8 cellular contexts compared by ENCODE assay signal in genomic region chr2:171894612-171894947, GRCh38. TPM values are rescaled to one million over a fixed set of nuclear protein-coding genes. Genes with fewer than 3 reads are reported as not detected.
DNase-seq lines count a peak whose midpoint lies in the region; ATAC-seq and TF ChIP-seq lines count a peak whose summit lies in the region.

No MANE protein-coding gene starts in this region.

- H3K9me2 ChIP-seq in SK-N-SH = no peaks in the 10 kb centered on the region

- H4K20me1 ChIP-seq in SK-N-SH (ENCODE audit: insufficient read depth) = no peaks in the 10 kb centered on the region

- H3K9me3 Mint-ChIP-seq in activated naive CD8-positive, alpha-beta T cell (ENCODE audit: low read depth) = no peaks in the 10 kb centered on the region

- H2AFZ ChIP-seq in SK-N-SH (ENCODE audit: low read depth) = peak overlapping the region; percentile 99

- no peaks in the 10 kb centered on the region for H3K27me3 Mint-ChIP-seq in activated naive CD8-positive, alpha-beta T cell

- H3F3A ChIP-seq in SK-N-SH (replicated peaks; ENCODE audit: insufficient read depth) = peaks cover 6% of the 10 kb centered on the region

- TF ChIP-seq EP300 in SK-N-SH (IDR thresholded peaks at IDR 0.05; ENCODE audit: borderline replicate concordance in 1 of 2, low read depth in 1 of 2, low read length in 1 of 2) = no peak

- 63% methylated on average over 10 of the region's 10 CpGs for WGBS in SK-N-SH (ENCODE audit: low lambda C conversion rate)

- H3K9me3 ChIP-seq in SK-N-SH (no peaks in the 10 kb centered on the region), iPS-20b (ENCODE audit: insufficient read depth, low read depth, low read length) (peaks cover 6% of the 10 kb centered on the region; the same call in 1 of the 2 replicates), stomach smooth muscle (ENCODE audit: control insufficient read depth in 2 of 2, low read length in 2 of 2) (no peaks in the 10 kb centered on the region)

- peaks cover 5% of the 10 kb centered on the region for H3K36me3 Mint-ChIP-seq in activated naive CD8-positive, alpha-beta T cell

- H3K27ac ChIP-seq in SK-N-SH (ENCODE audit: low read depth in 2 of 2, low read length in 1 of 2) (peak overlapping the region; percentile 48 to 65), iPS-20b (ENCODE audit: low read length) (no peak overlapping the region), stomach smooth muscle (ENCODE audit: low read length) (peak overlapping the region; percentile 74)

- H3K4me1 Mint-ChIP-seq in activated naive CD8-positive, alpha-beta T cell (ENCODE audit: low read depth) = peaks cover 43% of the 10 kb centered on the region

- ATAC-seq in SK-N-SH treated with all-trans-retinoic acid at 6 μM for 48 hours = no peak
- ATAC-seq in GM19467 (IDR thresholded peaks at IDR 0.05; ENCODE audit: unreplicated experiment) = no peak
- no peak for ATAC-seq in HG03175 (IDR thresholded peaks at IDR 0.05; ENCODE audit: unreplicated experiment)

- no peak for TF ChIP-seq RAD21 in SK-N-SH (IDR thresholded peaks at IDR 0.05; ENCODE audit: low read length)

- peak overlapping the region; percentile 78 for H3K4me2 ChIP-seq in SK-N-SH

- H3K4me3 ChIP-seq in SK-N-SH (ENCODE audit: low read depth in 2 of 2, low read length in 1 of 2) (peak overlapping the region; percentile 86 to 94), iPS-20b (ENCODE audit: low read length) (peak overlapping the region; percentile 91), stomach smooth muscle (ENCODE audit: low read length in 2 of 2) (peak overlapping the region; percentile 85 to 99)

- H3K36me3 ChIP-seq in SK-N-SH (replicated peaks in 1 of 2; ENCODE audit: control insufficient read depth in 1 of 2, insufficient read depth in 2 of 2, low read length in 1 of 2) (peaks cover 0 to 3% of the 10 kb centered on the region in 2 experiments), iPS-20b (ENCODE audit: insufficient read depth, low read depth, low read length) (no peaks in the 10 kb centered on the region), stomach smooth muscle (ENCODE audit: control insufficient read depth in 2 of 2, insufficient read depth in 2 of 2, low read length in 2 of 2) (peaks cover 0 to 5% of the 10 kb centered on the region in 2 donors)

- peak; percentile 7 for DNase-seq in SK-N-SH
- DNase-seq in midbrain (lab: John Stamatoyannopoulos, UW) = no peak

- H3K79me2 ChIP-seq in SK-N-SH (ENCODE audit: insufficient read depth) = peaks cover 5% of the 10 kb centered on the region; the same call in 1 of the 2 replicates

- H3K9ac ChIP-seq in SK-N-SH = peak overlapping the region; percentile 74
- H3K9ac ChIP-seq in iPS-20b (ENCODE audit: low read depth, low read length) = peak overlapping the region; percentile 80; the same call in 1 of the 2 replicates
- H3K9ac ChIP-seq in stomach smooth muscle (ENCODE audit: low read length in 2 of 2) = peak overlapping the region; percentile 82 to 91

- peaks cover 0 to 3% of the 10 kb centered on the region in 2 experiments; a peak in 3 of 4 replicates for H3K4me1 ChIP-seq in SK-N-SH (ENCODE audit: control insufficient read depth in 1 of 2, insufficient read depth in 2 of 2, low read depth in 1 of 2, low read length in 1 of 2)
- H3K4me1 ChIP-seq in iPS-20b (ENCODE audit: insufficient read depth, low read length) = peaks cover 7% of the 10 kb centered on the region; the same call in 1 of the 2 replicates
- peaks cover 3% of the 10 kb centered on the region for H3K4me1 ChIP-seq in stomach smooth muscle (ENCODE audit: control insufficient read depth, insufficient read depth, low read length)

- peak overlapping the region; percentile 88 for H3K4me3 Mint-ChIP-seq in activated naive CD8-positive, alpha-beta T cell

- H3K27me3 ChIP-seq in SK-N-SH (ENCODE audit: insufficient read depth) = no peaks in the 10 kb centered on the region
- no peaks in the 10 kb centered on the region for H3K27me3 ChIP-seq in iPS-20b (ENCODE audit: insufficient read depth, low read length)
- no peaks in the 10 kb centered on the region for H3K27me3 ChIP-seq in stomach smooth muscle (ENCODE audit: control insufficient read depth in 1 of 2, insufficient read depth in 2 of 2, low read length in 2 of 2)

- CTCF ChIA-PET in SK-N-SH (lab: Yijun Ruan, JAX) = no interaction called here

- TF ChIP-seq CTCF in SK-N-SH (IDR thresholded peaks at IDR 0.05) = no peak

- POLR2A ChIA-PET in SK-N-SH (lab: Yijun Ruan, JAX) = no interaction called here

- H3K27ac Mint-ChIP-seq in activated naive CD8-positive, alpha-beta T cell = peak overlapping the region; percentile 90

TF ChIP-seq in SK-N-SH, 30 proteins besides CTCF, POLR2A, EP300 and RAD21 (continues in another document):
- TF ChIP-seq FOXM1 (IDR thresholded peaks at IDR 0.05; ENCODE audit: low read depth) (no peak), FOSL2 (IDR thresholded peaks at IDR 0.05; ENCODE audit: borderline replicate concordance, low read depth) (no peak), NFIC (IDR thresholded peaks at IDR 0.05; ENCODE audit: borderline replicate concordance) (no peak), NRF1 (IDR thresholded peaks at IDR 0.05; ENCODE audit: low read depth, low read length) (no peak), EZH2phosphoT487 (IDR thresholded peaks at IDR 0.05; ENCODE audit: borderline replicate concordance, low read depth) (no peak), GATA2 (CRISPR knock-in tag; IDR thresholded peaks at IDR 0.05) (no peak), ELF1 (IDR thresholded peaks at IDR 0.05) (no peak), FOXJ3 (CRISPR knock-in tag; IDR thresholded peaks at IDR 0.05) (no peak), MAX (IDR thresholded peaks at IDR 0.05; ENCODE audit: low read depth) (no peak), TAF1 (IDR thresholded peaks at IDR 0.05; ENCODE audit: borderline replicate concordance, low read depth, low read length) (no peak), RXRA (IDR thresholded peaks at IDR 0.05; ENCODE audit: borderline replicate concordance, low read depth) (no peak), YY1 (IDR thresholded peaks at IDR 0.05; ENCODE audit: low read depth) (no peak), USF1 (IDR thresholded peaks at IDR 0.05; ENCODE audit: borderline replicate concordance, low read depth) (no peak), SIN3A (IDR thresholded peaks at IDR 0.05; ENCODE audit: borderline replicate concordance, low read depth, low read length) (no peak), TEAD4 (IDR thresholded peaks at IDR 0.05; ENCODE audit: borderline replicate concordance, insufficient read depth) (no peak), RCOR1 (IDR thresholded peaks at IDR 0.05; ENCODE audit: low read length) (no peak)

TF ChIP-seq in SK-N-SH treated with all-trans-retinoic acid at 6 μM for 48 hours, 23 proteins besides CTCF, POLR2A, EP300 and RAD21 (continues in another document):
- TF ChIP-seq CREB5 (CRISPR knock-in tag; IDR thresholded peaks at IDR 0.05; ENCODE audit: low read depth) = no peak
- no peak for TF ChIP-seq CSDC2 (CRISPR knock-in tag; IDR thresholded peaks at IDR 0.05)
- TF ChIP-seq TCF4 (CRISPR knock-in tag; IDR thresholded peaks at IDR 0.05; ENCODE audit: borderline replicate concordance) = no peak
- no peak for TF ChIP-seq ZNF8 (CRISPR knock-in tag; IDR thresholded peaks at IDR 0.05)
- TF ChIP-seq RARB (CRISPR knock-in tag; IDR thresholded peaks at IDR 0.05) = no peak
- TF ChIP-seq PPARA (CRISPR knock-in tag; IDR thresholded peaks at IDR 0.05; ENCODE audit: borderline replicate concordance) = no peak
- no peak for TF ChIP-seq OSR1 (CRISPR knock-in tag; IDR thresholded peaks at IDR 0.05)
- TF ChIP-seq ZNF70 (CRISPR knock-in tag; IDR thresholded peaks at IDR 0.05) = no peak
- no peak for TF ChIP-seq ARNTL (CRISPR knock-in tag; IDR thresholded peaks at IDR 0.05; ENCODE audit: borderline replicate concordance, low read depth)
- TF ChIP-seq GLIS3 (CRISPR knock-in tag; IDR thresholded peaks at IDR 0.05) = no peak
- TF ChIP-seq BACH2 (CRISPR knock-in tag; IDR thresholded peaks at IDR 0.05; ENCODE audit: borderline replicate concordance) = no peak
- TF ChIP-seq TOX (CRISPR knock-in tag; IDR thresholded peaks at IDR 0.05; ENCODE audit: borderline replicate concordance) = no peak
- TF ChIP-seq TSHZ2 (CRISPR knock-in tag; IDR thresholded peaks at IDR 0.05) = no peak

RNA-seq across cellular contexts. Expression of gene SLC25A12, which starts 0.5 kb away (rescaled TPM):
- 13.0 and 18.8 TPM in 2 replicates for polyA plus RNA-seq in SK-N-SH (2012; rRNA removed)
- polyA plus RNA-seq in SK-N-SH (2012; cell fraction: cytosol; rRNA removed) = 14.9 and 16.2 TPM in 2 replicates
- 14.9 and 27.9 TPM in 2 replicates for polyA plus RNA-seq in SK-N-SH (2012; cell fraction: nucleus; rRNA removed)

RNA-seq across cellular contexts. Expression of gene HAT1, which starts 27.7 kb away (rescaled TPM):
- 18.6 and 21.5 TPM in 2 replicates for polyA plus RNA-seq in SK-N-SH (2012; rRNA removed)
- 30.8 and 45.8 TPM in 2 replicates for polyA plus RNA-seq in SK-N-SH (2012; cell fraction: cytosol; rRNA removed)
- 4.9 and 12.0 TPM in 2 replicates for polyA plus RNA-seq in SK-N-SH (2012; cell fraction: nucleus; rRNA removed)
